Comparison of ENCODE assay signal across 8 cellular contexts in genomic region chr11:63814383-63814736, GRCh38. TPM values are rescaled to one million over a fixed set of nuclear protein-coding genes. Genes with fewer than 3 reads are reported as not detected.
DNase-seq lines count a peak whose midpoint lies in the region; ATAC-seq and TF ChIP-seq lines count a peak whose summit lies in the region.

No MANE protein-coding gene starts in this region.

- CTCF ChIA-PET in HEK293 (lab: Yijun Ruan, JAX), result interaction anchor here (0.6 to 1.1 kb wide), 3 partner anchors 15 to 23 kb away, joined by 3 to 4 read pairs (median 3); no protein-coding TSS in a partner anchor

- H3K36me3 ChIP-seq in ACC112 (ENCODE audit: insufficient read depth, low read length), result 0 out of 2 replicates have a peak, but pooled peaks cover 4% of the 10 kb centered on the region
- H3K36me3 ChIP-seq in HEK293 (ENCODE audit: control insufficient read depth in 2 of 2, insufficient read depth in 1 of 2, low read length in 2 of 2), result peaks cover 0 to 46% of the 10 kb centered on the region in 2 experiments; a peak in 2 of 3 replicates
- H3K36me3 ChIP-seq in brain microvascular endothelial cell (replicated peaks), result peaks cover 28% of the 10 kb centered on the region

- ATAC-seq in HG02798 (IDR thresholded peaks at IDR 0.05; ENCODE audit: poor library complexity, unreplicated experiment) (no peak), HG03469 (IDR thresholded peaks at IDR 0.05; ENCODE audit: unreplicated experiment) (no peak)

- H3K4me1 ChIP-seq in ACC112 (ENCODE audit: control insufficient read depth, insufficient read depth, low read length, unreplicated experiment) (peaks cover 14% of the 10 kb centered on the region), HEK293 (ENCODE audit: control insufficient read depth, insufficient read depth, low read length) (no peaks in the 10 kb centered on the region), mononuclear cell (ENCODE audit: insufficient read depth, low read length) (peaks cover 32% of the 10 kb centered on the region)

- H3K27ac ChIP-seq in ACC112 (ENCODE audit: low read depth, low read length), result no peak overlapping the region
- H3K27ac ChIP-seq in HEK293 (ENCODE audit: extremely low read depth, low read depth, low read length), result peak overlapping the region; percentile 85
- no peak overlapping the region for H3K27ac ChIP-seq in brain microvascular endothelial cell

- H3K9me3 ChIP-seq in HEK293 (ENCODE audit: control insufficient read depth, insufficient read depth, low read depth, low read length), result no peaks in the 10 kb centered on the region
- H3K9me3 ChIP-seq in mononuclear cell (ENCODE audit: low read depth, low read length), result no peaks in the 10 kb centered on the region

- POLR2A ChIA-PET in HEK293 (lab: Yijun Ruan, JAX), result interaction anchor here (0.5 to 1.1 kb wide), 6 partner anchors 11 to 170 kb away, joined by 3 to 7 read pairs (median 3); no protein-coding TSS in a partner anchor

- H2AFZ ChIP-seq in ACC112 (ENCODE audit: low read length, unreplicated experiment), result no peak overlapping the region

- peak overlapping the region; percentile 99 for H3K4me3 ChIP-seq in ACC112 (ENCODE audit: low read depth, low read length)
- peak overlapping the region; percentile 86 for H3K4me3 ChIP-seq in HEK293 (ENCODE audit: low read depth, low read length)
- H3K4me3 ChIP-seq in brain microvascular endothelial cell (ENCODE audit: low read depth, low read length), result peak overlapping the region; percentile 95
- H3K4me3 ChIP-seq in mononuclear cell (ENCODE audit: low read length), result peak overlapping the region; percentile 57

- no peak for DNase-seq in brain microvascular endothelial cell
- DNase-seq in GM19240 (ENCODE audit: insufficient read length, low spot score), result no peak
- DNase-seq in D341Med (ENCODE audit: low spot score), result no peak

- H3K27me3 ChIP-seq in ACC112 (ENCODE audit: insufficient read depth, low read length), result no peaks in the 10 kb centered on the region
- H3K27me3 ChIP-seq in brain microvascular endothelial cell (replicated peaks), result no peaks in the 10 kb centered on the region
- H3K27me3 ChIP-seq in mononuclear cell (ENCODE audit: insufficient read depth, low read length), result no peaks in the 10 kb centered on the region

- peaks cover 42% of the 10 kb centered on the region for H3K79me2 ChIP-seq in ACC112 (ENCODE audit: control insufficient read depth, insufficient read depth, low read length, unreplicated experiment)

- in situ Hi-C loops in brain microvascular endothelial cell (cut with HindIII; ENCODE audit: low pct_ligation_motif_present, low sequenced_read_pairs), result no loop called here

- TF ChIP-seq CTCF in HEK293 (tag by site-specific recombination; IDR thresholded peaks at IDR 0.05) (no peak), brain microvascular endothelial cell (IDR thresholded peaks at IDR 0.05; ENCODE audit: low read depth, low read length, missing control alignments) (no peak)

TF ChIP-seq in HEK293, 187 proteins besides CTCF, POLR2A, EP300 and RAD21:
- TF ChIP-seq ZNF514 (tag by site-specific recombination; IDR thresholded peaks at IDR 0.05) (no peak), ZSCAN23 (tag by site-specific recombination; IDR thresholded peaks at IDR 0.05) (no peak), TRIM28 (IDR thresholded peaks at IDR 0.05; ENCODE audit: borderline replicate concordance, low read length) (no peak), ZNF138 (tag by site-specific recombination; IDR thresholded peaks at IDR 0.05; ENCODE audit: borderline replicate concordance) (no peak), ZNF76 (tag by site-specific recombination; IDR thresholded peaks at IDR 0.05; ENCODE audit: borderline replicate concordance, low read depth) (no peak), ZNF785 (tag by site-specific recombination; IDR thresholded peaks at IDR 0.05) (no peak), ZNF585B (tag by site-specific recombination; IDR thresholded peaks at IDR 0.05) (no peak), ZNF121 (tag by site-specific recombination; IDR thresholded peaks at IDR 0.05) (no peak), ZNF350 (tag by site-specific recombination; IDR thresholded peaks at IDR 0.05) (no peak), ZNF560 (tag by site-specific recombination; IDR thresholded peaks at IDR 0.05; ENCODE audit: borderline replicate concordance) (no peak)
- TF ChIP-seq, protein P1, sequence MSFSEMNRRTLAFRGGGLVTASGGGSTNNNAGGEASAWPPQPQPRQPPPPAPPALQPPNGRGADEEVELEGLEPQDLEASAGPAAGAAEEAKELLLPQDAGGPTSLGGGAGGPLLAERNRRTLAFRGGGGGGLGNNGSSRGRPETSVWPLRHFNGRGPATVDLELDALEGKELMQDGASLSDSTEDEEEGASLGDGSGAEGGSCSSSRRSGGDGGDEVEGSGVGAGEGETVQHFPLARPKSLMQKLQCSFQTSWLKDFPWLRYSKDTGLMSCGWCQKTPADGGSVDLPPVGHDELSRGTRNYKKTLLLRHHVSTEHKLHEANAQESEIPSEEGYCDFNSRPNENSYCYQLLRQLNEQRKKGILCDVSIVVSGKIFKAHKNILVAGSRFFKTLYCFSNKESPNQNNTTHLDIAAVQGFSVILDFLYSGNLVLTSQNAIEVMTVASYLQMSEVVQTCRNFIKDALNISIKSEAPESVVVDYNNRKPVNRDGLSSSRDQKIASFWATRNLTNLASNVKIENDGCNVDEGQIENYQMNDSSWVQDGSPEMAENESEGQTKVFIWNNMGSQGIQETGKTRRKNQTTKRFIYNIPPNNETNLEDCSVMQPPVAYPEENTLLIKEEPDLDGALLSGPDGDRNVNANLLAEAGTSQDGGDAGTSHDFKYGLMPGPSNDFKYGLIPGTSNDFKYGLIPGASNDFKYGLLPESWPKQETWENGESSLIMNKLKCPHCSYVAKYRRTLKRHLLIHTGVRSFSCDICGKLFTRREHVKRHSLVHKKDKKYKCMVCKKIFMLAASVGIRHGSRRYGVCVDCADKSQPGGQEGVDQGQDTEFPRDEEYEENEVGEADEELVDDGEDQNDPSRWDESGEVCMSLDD (tag by site-specific recombination; IDR thresholded peaks at IDR 0.05), result no peak
- TF ChIP-seq, protein P2, sequence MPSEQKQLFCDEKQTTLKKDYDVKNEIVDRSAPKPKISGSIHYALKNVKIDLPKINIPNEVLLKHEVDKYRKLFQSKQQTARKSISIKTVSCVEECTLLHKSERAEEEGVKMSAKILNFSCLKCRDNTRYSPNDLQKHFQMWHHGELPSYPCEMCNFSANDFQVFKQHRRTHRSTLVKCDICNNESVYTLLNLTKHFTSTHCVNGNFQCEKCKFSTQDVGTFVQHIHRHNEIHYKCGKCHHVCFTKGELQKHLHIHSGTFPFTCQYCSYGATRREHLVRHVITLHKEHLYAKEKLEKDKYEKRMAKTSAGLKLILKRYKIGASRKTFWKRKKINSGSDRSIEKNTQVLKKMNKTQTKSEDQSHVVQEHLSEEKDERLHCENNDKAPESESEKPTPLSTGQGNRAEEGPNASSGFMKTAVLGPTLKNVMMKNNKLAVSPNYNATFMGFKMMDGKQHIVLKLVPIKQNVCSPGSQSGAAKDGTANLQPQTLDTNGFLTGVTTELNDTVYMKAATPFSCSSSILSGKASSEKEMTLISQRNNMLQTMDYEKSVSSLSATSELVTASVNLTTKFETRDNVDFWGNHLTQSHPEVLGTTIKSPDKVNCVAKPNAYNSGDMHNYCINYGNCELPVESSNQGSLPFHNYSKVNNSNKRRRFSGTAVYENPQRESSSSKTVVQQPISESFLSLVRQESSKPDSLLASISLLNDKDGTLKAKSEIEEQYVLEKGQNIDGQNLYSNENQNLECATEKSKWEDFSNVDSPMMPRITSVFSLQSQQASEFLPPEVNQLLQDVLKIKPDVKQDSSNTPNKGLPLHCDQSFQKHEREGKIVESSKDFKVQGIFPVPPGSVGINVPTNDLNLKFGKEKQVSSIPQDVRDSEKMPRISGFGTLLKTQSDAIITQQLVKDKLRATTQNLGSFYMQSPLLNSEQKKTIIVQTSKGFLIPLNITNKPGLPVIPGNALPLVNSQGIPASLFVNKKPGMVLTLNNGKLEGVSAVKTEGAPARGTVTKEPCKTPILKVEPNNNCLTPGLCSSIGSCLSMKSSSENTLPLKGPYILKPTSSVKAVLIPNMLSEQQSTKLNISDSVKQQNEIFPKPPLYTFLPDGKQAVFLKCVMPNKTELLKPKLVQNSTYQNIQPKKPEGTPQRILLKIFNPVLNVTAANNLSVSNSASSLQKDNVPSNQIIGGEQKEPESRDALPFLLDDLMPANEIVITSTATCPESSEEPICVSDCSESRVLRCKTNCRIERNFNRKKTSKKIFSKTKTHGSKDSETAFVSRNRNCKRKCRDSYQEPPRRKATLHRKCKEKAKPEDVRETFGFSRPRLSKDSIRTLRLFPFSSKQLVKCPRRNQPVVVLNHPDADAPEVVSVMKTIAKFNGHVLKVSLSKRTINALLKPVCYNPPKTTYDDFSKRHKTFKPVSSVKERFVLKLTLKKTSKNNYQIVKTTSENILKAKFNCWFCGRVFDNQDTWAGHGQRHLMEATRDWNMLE (tag by site-specific recombination; conservative IDR thresholded peaks at IDR 0.05; ENCODE audit: low read depth), result no peak
TF ChIP-seq in HEK293: peak in this region for 0.

RNA-seq across cellular contexts. Expression of gene SPINDOC, which starts 1.1 kb away (rescaled TPM):
- 3.0 TPM for total RNA-seq in mononuclear cell

RNA-seq across cellular contexts. Expression of gene MARK2, which starts 24.6 kb away (rescaled TPM):
- 19.4 TPM for total RNA-seq in mononuclear cell

RNA-seq across cellular contexts. Expression of gene ZFTA, which starts 45.8 kb away (rescaled TPM):
- total RNA-seq in mononuclear cell, result 2.6 TPM
